27 cellular contexts compared by ENCODE assay signal in the genomic region with DNA sequence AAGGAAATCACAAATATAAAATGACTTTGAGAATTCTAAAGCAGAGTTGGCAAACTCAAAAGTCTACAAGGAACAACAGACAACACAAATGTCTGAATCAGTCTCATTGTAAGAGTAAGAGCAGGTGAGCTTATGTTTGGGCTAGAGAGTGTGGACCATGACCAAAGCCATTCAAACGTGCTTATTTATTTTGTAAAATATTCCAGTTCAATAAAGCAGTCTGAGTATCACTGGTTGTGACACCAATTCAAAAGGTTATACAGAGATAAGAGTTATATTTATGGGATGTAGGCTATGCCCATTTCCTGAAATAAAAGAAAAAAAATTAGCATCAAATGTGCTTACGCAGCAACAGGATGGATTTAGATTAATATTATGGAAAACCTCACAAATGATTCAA.
DNase-seq lines count a peak whose midpoint lies in the region; ATAC-seq, FAIRE-seq and TF ChIP-seq lines count a peak whose summit lies in the region.
"Had no signal": no experiment of that assay in that cellular context is flagged by ENCODE, and none has a peak within 500 bp of the region (broad histone marks: within the 10 kb centered on the region; RNA-seq: fewer than 3 reads in every experiment).

No MANE protein-coding gene starts in this region.

- FAIRE-seq in frontal cortex (lab: Jason Lieb, UNC) = no peak
- FAIRE-seq: A204.1, GM12878, GM12892, GM18507 had no signal

- H3K4me3 ChIP-seq in colonic mucosa (no peak overlapping the region), mucosa of rectum (ENCODE audit: low read length in 2 of 2) (no peak overlapping the region)
- H3K4me3 ChIP-seq: BLaER1, GM12878 had no signal

- H3K9me3 ChIP-seq in colonic mucosa (no peaks in the 10 kb centered on the region), mucosa of rectum (ENCODE audit: control insufficient read depth in 2 of 2, low read length in 2 of 2) (peaks cover 5% of the 10 kb centered on the region in 2 donors)
- H3K9me3 ChIP-seq: BE2C, BLaER1 had no signal

- H3K36me3 ChIP-seq in colonic mucosa (no peaks in the 10 kb centered on the region), mucosa of rectum (ENCODE audit: control insufficient read depth in 2 of 2, insufficient read depth in 2 of 2, low read length in 2 of 2) (no peaks in the 10 kb centered on the region)
- H3K36me3 ChIP-seq: BE2C, BLaER1 had no signal

- H3K4me1 ChIP-seq in colonic mucosa = no peaks in the 10 kb centered on the region
- H3K4me1 ChIP-seq in mucosa of rectum (ENCODE audit: control insufficient read depth in 2 of 2, insufficient read depth in 2 of 2, low read length in 2 of 2) = peaks cover 10 to 19% of the 10 kb centered on the region in 2 donors
- H3K4me1 ChIP-seq: BE2C, BLaER1 had no signal

- no peak for TF ChIP-seq CTCF in colonic mucosa (IDR thresholded peaks at IDR 0.05)

- DNase-seq in colonic mucosa = no peak
- no peak for DNase-seq in left colon
- no peak for DNase-seq in frontal cortex (ENCODE audit: low spot score in 2 of 2)
- DNase-seq in iPS-NIHi11 (ENCODE audit: low spot score) = no peak
- DNase-seq in epidermal melanocyte (ENCODE audit: insufficient read length, low spot score) = no peak
- DNase-seq: 8988T; ACHN; BE2C; C1 segment of cervical spinal cord; CD4-positive, alpha-beta memory T cell; CD4-positive, CD25-positive, alpha-beta regulatory T cell; CD8-positive, alpha-beta memory T cell; COR-L47; DMS 273 treated with DMSO at 0.1 percent for 48 hours; DMS153; DMS53; DMS79; DND-41; EL; GDM1 had no signal

- intact Hi-C loops in colonic mucosa (cut with DNase I) (no loop called here), left colon (cut with DNase I, micrococcal nuclease) (no loop called here)

- H3K27ac ChIP-seq in colonic mucosa = peak overlapping the region; percentile 62
- peak overlapping the region; percentile 63 to 68 for H3K27ac ChIP-seq in mucosa of rectum (ENCODE audit: low read depth in 2 of 2, low read length in 2 of 2)
- H3K27ac ChIP-seq: BLaER1 had no signal

- ATAC-seq in left colon = peak; percentile 68
- ATAC-seq in HG03342 (IDR thresholded peaks at IDR 0.05; ENCODE audit: unreplicated experiment) = no peak
- ATAC-seq: GM12878 had no signal

- H3K9ac ChIP-seq in colonic mucosa (ENCODE audit: low read depth in 2 of 2, low read length in 2 of 2) (peak overlapping the region in 1 of 2 donors; percentile 6), mucosa of rectum (ENCODE audit: low read depth in 1 of 2, low read length in 2 of 2) (no peak overlapping the region)
- H3K9ac ChIP-seq: BLaER1 had no signal

- no peaks in the 10 kb centered on the region for H3K27me3 ChIP-seq in colonic mucosa
- H3K27me3 ChIP-seq in mucosa of rectum (ENCODE audit: control insufficient read depth in 2 of 2, insufficient read depth in 2 of 2, low read length in 2 of 2) = no peaks in the 10 kb centered on the region
- H3K27me3 ChIP-seq: BE2C, BLaER1 had no signal
